Comparison of ENCODE assay signal across 8 cellular contexts in genomic region chr4:80150387-80151173, GRCh38. TPM values are rescaled to one million over a fixed set of nuclear protein-coding genes. Genes with fewer than 3 reads are reported as not detected.
"Had no signal": no experiment of that assay in that cellular context is flagged by ENCODE, and none has a peak within 500 bp of the region (broad histone marks: within the 10 kb centered on the region; RNA-seq: fewer than 3 reads in every experiment).

No MANE protein-coding gene starts in this region.

- H2AFZ ChIP-seq: GM23248 had no signal

- H3K4me3 ChIP-seq: GM23248, HAP-1 had no signal

- ATAC-seq: HCT116, HepG2 had no signal

- FAIRE-seq: HepG2 had no signal

- H3K9ac ChIP-seq: GM23248 had no signal

- H3K9me3 ChIP-seq: HAP-1 had no signal

- H3K36me3 ChIP-seq: HAP-1 had no signal

- DNase-seq: GM23248, GOT3, H7, HFFc6 had no signal

- H3K27ac ChIP-seq: GM23248, HL-60 had no signal

- H3K4me1 ChIP-seq: HAP-1 had no signal

RNA-seq across cellular contexts. Expression of gene PRDM8, which starts 46.7 kb away (rescaled TPM):
- total RNA-seq: HepG2 had no signal
